32 cellular contexts compared by ENCODE assay signal in genomic region chr17:65600518-65600917, GRCh38.
"Had no signal": no experiment of that assay in that cellular context is flagged by ENCODE, and none has a peak within 500 bp of the region (broad histone marks: within the 10 kb centered on the region; RNA-seq: fewer than 3 reads in every experiment).

No MANE protein-coding gene starts in this region.

- H3K4me1 ChIP-seq: parathyroid adenoma, psoas muscle, right lobe of liver, sigmoid colon, spleen, transverse colon, upper lobe of right lung, uterus had no signal

- H3K9me3 Mint-ChIP-seq: naive thymus-derived CD8-positive, alpha-beta T cell; natural killer cell treated with Interleukin-12 subunit alpha and Interleukin-12 subunit beta and Interleukin-15 and Interleukin-18, amount 100 ng/mL, for 72 hours; nephron progenitor cell; stimulated activated memory B cell treated with anti-CD40 and anti-IgM and Interleukin-4, amounts not matched to agents 10 μg/mL and 1 μg/mL and 100 μg/mL, for 72 hours; stimulated activated naive CD8-positive, alpha-beta T cell treated with anti-CD3 and anti-CD28 coated beads, Interleukin-15, amount 100 ng/mL, for 72 hours; type B pancreatic cell had no signal

- H3K36me3 Mint-ChIP-seq: naive B cell; naive thymus-derived CD8-positive, alpha-beta T cell; natural killer cell treated with Interleukin-12 subunit alpha and Interleukin-12 subunit beta and Interleukin-15 and Interleukin-18, amount 100 ng/mL, for 72 hours; stimulated activated memory B cell treated with anti-CD40 and anti-IgM and Interleukin-4, amounts not matched to agents 10 μg/mL and 1 μg/mL and 100 μg/mL, for 72 hours; type B pancreatic cell had no signal

- H3K27me3 Mint-ChIP-seq: stimulated activated naive CD8-positive, alpha-beta T cell treated with anti-CD3 and anti-CD28 coated beads, Interleukin-15, amount 100 ng/mL, for 72 hours; type B pancreatic cell had no signal

- H3K4me3 Mint-ChIP-seq: naive B cell; naive thymus-derived CD8-positive, alpha-beta T cell; natural killer cell treated with Interleukin-12 subunit alpha and Interleukin-12 subunit beta and Interleukin-15 and Interleukin-18, amount 100 ng/mL, for 72 hours; nephron progenitor cell; stimulated activated memory B cell treated with anti-CD40 and anti-IgM and Interleukin-4, amounts not matched to agents 10 μg/mL and 1 μg/mL and 100 μg/mL, for 72 hours; stimulated activated naive CD8-positive, alpha-beta T cell treated with anti-CD3 and anti-CD28 coated beads, Interleukin-15, amount 100 ng/mL, for 72 hours; type B pancreatic cell had no signal

- H3K9ac ChIP-seq: parathyroid adenoma had no signal

- DNase-seq: naive B cell; naive thymus-derived CD8-positive, alpha-beta T cell; nephron progenitor cell; nucleus accumbens; ovary; psoas muscle; right cardiac atrium; right lobe of liver; sigmoid colon; spleen; stimulated activated CD4-positive, alpha-beta T cell treated with anti-CD3 and anti-CD28 coated beads, Interleukin-12 subunit alpha, Interleukin-12 subunit beta, amount 100 ng/mL, for 4 hours; stimulated activated CD4-positive, alpha-beta T cell treated with anti-CD3 and anti-CD28 coated beads, Interleukin-1b, Interleukin-23, amount 100 ng/mL, for 48 hours; stimulated activated CD4-positive, alpha-beta T cell treated with anti-CD3 and anti-CD28 coated beads, Interleukin-4, amount 100 ng/mL, for 1 hour; stimulated activated CD4-positive, alpha-beta T cell treated with anti-CD3 and anti-CD28 coated beads, Interleukin-4, amount 100 ng/mL, for 4 hours; stimulated activated CD8-positive, alpha-beta memory T cell treated with anti-CD3 and anti-CD28 coated beads, Interleukin-4, amount 100 ng/mL, for 48 hours; stimulated activated naive CD4-positive, alpha-beta T cell; stimulated activated naive CD8-positive, alpha-beta T cell treated with anti-CD3 and anti-CD28 coated beads, Interleukin-15, amount 100 ng/mL, for 72 hours; stimulated activated naive CD8-positive, alpha-beta T cell treated with anti-CD3 and anti-CD28 coated beads, Interleukin-15, Interleukin-2, amounts not matched to agents 100 U/mL and 50 U/mL, for 24 hours; substantia nigra; testis; tibial artery; transverse colon; upper lobe of right lung; uterus had no signal

- H3K36me3 ChIP-seq: neutrophil, ovary, right lobe of liver, sigmoid colon, spleen, suprapubic skin, tibial artery, transverse colon, upper lobe of right lung, uterus had no signal

- H3K27me3 ChIP-seq: ovary, right lobe of liver, sigmoid colon, spleen, suprapubic skin, testis, tibial artery, transverse colon, upper lobe of right lung, uterus had no signal

- H3K27ac Mint-ChIP-seq: naive B cell; natural killer cell treated with Interleukin-12 subunit alpha and Interleukin-12 subunit beta and Interleukin-15 and Interleukin-18, amount 100 ng/mL, for 72 hours; nephron progenitor cell; progenitor cell of endocrine pancreas; stimulated activated memory B cell treated with anti-CD40 and anti-IgM and Interleukin-4, amounts not matched to agents 10 μg/mL and 1 μg/mL and 100 μg/mL, for 72 hours; stimulated activated naive CD8-positive, alpha-beta T cell treated with anti-CD3 and anti-CD28 coated beads, Interleukin-15, amount 100 ng/mL, for 72 hours; type B pancreatic cell had no signal

- ATAC-seq: naive thymus-derived CD8-positive, alpha-beta T cell; natural killer cell treated with Interleukin-12 subunit alpha and Interleukin-12 subunit beta and Interleukin-15 and Interleukin-18, amount 100 ng/mL, for 72 hours; psoas muscle; right lobe of liver; stimulated activated memory B cell treated with anti-CD40 and anti-IgM and Interleukin-4, amounts not matched to agents 10 μg/mL and 1 μg/mL and 100 μg/mL, for 72 hours; stimulated activated naive CD8-positive, alpha-beta T cell treated with anti-CD3 and anti-CD28 coated beads, Interleukin-15, amount 100 ng/mL, for 72 hours; stimulated activated naive CD8-positive, alpha-beta T cell treated with anti-CD3 and anti-CD28 coated beads, Interleukin-15, Interleukin-2, amounts not matched to agents 100 U/mL and 50 U/mL, for 24 hours; upper lobe of right lung had no signal

- H3K27ac ChIP-seq: neutrophil, ovary, parathyroid adenoma, psoas muscle, right lobe of liver, sigmoid colon, spleen, suprapubic skin, tibial artery, transverse colon, upper lobe of right lung, uterus had no signal

- H3K4me1 Mint-ChIP-seq: naive B cell; stimulated activated memory B cell treated with anti-CD40 and anti-IgM and Interleukin-4, amounts not matched to agents 10 μg/mL and 1 μg/mL and 100 μg/mL, for 72 hours; stimulated activated naive CD8-positive, alpha-beta T cell treated with anti-CD3 and anti-CD28 coated beads, Interleukin-15, amount 100 ng/mL, for 72 hours had no signal

- H3K4me3 ChIP-seq: ovary, psoas muscle, right lobe of liver, sigmoid colon, smooth muscle cell, spleen, suprapubic skin, testis, tibial artery, transverse colon, upper lobe of right lung, uterus had no signal

- H3K9me3 ChIP-seq: neutrophil, ovary, psoas muscle, right lobe of liver, sigmoid colon, spleen, suprapubic skin, testis, tibial artery, transverse colon, upper lobe of right lung, uterus had no signal
